ENCODE assay signal across 11 cellular contexts in the genomic region with DNA sequence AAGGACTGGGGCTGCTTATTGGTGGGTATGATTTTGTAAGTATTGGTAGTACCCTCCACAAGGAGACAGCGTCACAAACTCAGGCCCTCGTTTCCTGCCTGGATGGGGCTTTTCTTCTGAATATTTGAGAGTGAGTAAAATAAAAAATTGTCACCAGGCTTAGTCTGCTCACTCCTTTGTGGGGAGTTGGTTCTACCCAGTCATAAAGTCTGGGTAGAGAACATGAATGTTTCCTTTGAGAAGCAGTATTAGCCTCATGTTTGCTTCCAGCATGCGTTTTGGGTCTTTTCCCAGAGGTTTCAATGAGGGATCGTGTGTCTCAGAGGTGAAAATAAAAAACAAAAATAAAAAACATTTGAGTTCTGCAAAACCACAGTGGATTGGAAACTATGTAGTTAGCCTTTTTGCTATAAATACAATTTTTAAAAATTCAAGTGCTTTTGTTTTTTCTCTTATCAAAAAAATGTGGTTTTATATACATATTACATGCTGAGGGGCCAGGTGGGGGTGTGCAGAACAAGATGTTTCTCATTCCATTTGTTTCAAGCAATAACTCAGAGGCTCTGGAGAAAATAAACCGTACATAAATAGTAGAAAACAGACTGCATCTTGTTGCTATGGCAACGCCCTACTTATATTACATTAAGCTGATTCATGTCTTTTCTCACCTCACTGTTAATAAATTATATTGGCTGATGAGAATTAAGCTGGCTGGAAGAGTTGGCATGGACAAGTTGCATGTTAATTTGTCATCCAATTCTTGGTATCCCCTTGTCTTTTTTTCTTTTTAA.
DNase-seq lines count a peak whose midpoint lies in the region; ATAC-seq, FAIRE-seq and TF ChIP-seq lines count a peak whose summit lies in the region.
"Had no signal": no experiment of that assay in that cellular context is flagged by ENCODE, and none has a peak within 500 bp of the region (broad histone marks: within the 10 kb centered on the region; RNA-seq: fewer than 3 reads in every experiment).

No MANE protein-coding gene starts in this region.

- peak overlapping the region; percentile 22 for H3K4me2 ChIP-seq in KMS-11

- TF ChIP-seq CTCF in BJ (IDR thresholded peaks at IDR 0.05; ENCODE audit: insufficient read depth, low read depth, low read length) (no peak), KMS-11 (conservative IDR thresholded peaks at IDR 0.05; ENCODE audit: low read depth, low read length) (no peak), brain microvascular endothelial cell (IDR thresholded peaks at IDR 0.05; ENCODE audit: low read depth, low read length, missing control alignments) (no peak), coronary artery (IDR thresholded peaks at IDR 0.05) (no peak)

- H3K27me3 ChIP-seq in BJ (ENCODE audit: control insufficient read depth, insufficient read depth, low read length) (peaks cover 1% of the 10 kb centered on the region; the same call in 1 of the 2 replicates), KMS-11 (ENCODE audit: insufficient read depth, low read depth) (no peaks in the 10 kb centered on the region), brain microvascular endothelial cell (replicated peaks) (no peaks in the 10 kb centered on the region)

- H3K9ac ChIP-seq in KMS-11 = no peak overlapping the region

- no peaks in the 10 kb centered on the region for H3K36me3 ChIP-seq in BJ (ENCODE audit: control insufficient read depth, insufficient read depth, low read length)
- H3K36me3 ChIP-seq in KMS-11 (ENCODE audit: insufficient read depth) = no peaks in the 10 kb centered on the region
- no peaks in the 10 kb centered on the region for H3K36me3 ChIP-seq in brain microvascular endothelial cell (replicated peaks)

- no peaks in the 10 kb centered on the region for H3K79me2 ChIP-seq in KMS-11 (ENCODE audit: insufficient read depth, low read depth)

- in situ Hi-C loops in brain microvascular endothelial cell (cut with HindIII; ENCODE audit: low pct_ligation_motif_present, low sequenced_read_pairs) = no loop called here

- H2AFZ ChIP-seq in KMS-11 (ENCODE audit: low read depth) = no peak overlapping the region

- no peaks in the 10 kb centered on the region for H4K20me1 ChIP-seq in KMS-11 (ENCODE audit: insufficient read depth)

- POLR2A ChIA-PET in BJ (lab: Charles Lee) = no interaction called here

- FAIRE-seq in islet of Langerhans (lab: Jason Lieb, UNC) = peak; percentile 97

- peak; percentile 83 for DNase-seq in BJ (ENCODE audit: low read depth)
- peak; percentile 86 for DNase-seq in brain microvascular endothelial cell
- no peak for DNase-seq in mucosa of gallbladder (ENCODE audit: low spot score)
- no peak for DNase-seq in NCI-H345 treated with DMSO at 0.1 percent for 48 hours (lab: John Stamatoyannopoulos, UW; ENCODE audit: unreplicated experiment)
- no peak for DNase-seq in coronary artery (ENCODE audit: low spot score)
- DNase-seq: activated CD4-positive, alpha-beta T cell treated with anti-CD3 and anti-CD28 coated beads, Interleukin-2, amount 50 U/mL, for 4 hours; GOT3; NCI-H1417 treated with DMSO at 0.1 percent for 48 hours had no signal

- no peak for ATAC-seq in activated CD4-positive, CD25-positive, alpha-beta regulatory T cell treated with anti-CD3 and anti-CD28 coated beads, Interleukin-2, amount 50 U/mL, for 24 hours

- H3K4me1 ChIP-seq in KMS-11 (ENCODE audit: low read depth, poor library complexity, severe bottlenecking) = peaks cover 14% of the 10 kb centered on the region

- H3K4me3 ChIP-seq in BJ (ENCODE audit: low read depth, low read length) (no peak overlapping the region), KMS-11 (IDR thresholded peaks at IDR 0.05; ENCODE audit: insufficient read depth, low read depth, low read length) (no peak overlapping the region), brain microvascular endothelial cell (ENCODE audit: low read depth, low read length) (no peak overlapping the region), coronary artery (no peak overlapping the region)

- CTCF ChIA-PET in BJ (lab: Yijun Ruan, JAX) = interaction anchor here (0.5 kb wide), 1 partner anchor 286 kb away, joined by 3 read pairs; no protein-coding TSS in a partner anchor

- no peak overlapping the region for H3K27ac ChIP-seq in KMS-11
- H3K27ac ChIP-seq in brain microvascular endothelial cell = no peak overlapping the region
- no peak overlapping the region for H3K27ac ChIP-seq in coronary artery

Comparison
In these comparisons a context has a peak if more than half of its experiments do, and no peak if none do; other contexts are left out.
1. DNase-seq: peak in BJ (single experiment) and brain microvascular endothelial cell (single experiment); none in mucosa of gallbladder (single experiment), NCI-H345 treated with DMSO at 0.1 percent for 48 hours (single experiment) and coronary artery (single experiment).